Comparison of ENCODE assay signal across 20 cellular contexts in genomic region chr15:69808756-69809155, GRCh38.
DNase-seq lines count a peak whose midpoint lies in the region; ATAC-seq, FAIRE-seq and TF ChIP-seq lines count a peak whose summit lies in the region.
"Had no signal": no experiment of that assay in that cellular context is flagged by ENCODE, and none has a peak within 500 bp of the region (broad histone marks: within the 10 kb centered on the region; RNA-seq: fewer than 3 reads in every experiment).

No MANE protein-coding gene starts in this region.

- H3K27ac ChIP-seq in neural progenitor cell = no peak overlapping the region
- no peak overlapping the region for H3K27ac ChIP-seq in pancreas
- H3K27ac ChIP-seq: RWPE1, SJCRH30 had no signal

- peak overlapping the region; percentile 82 for H3K27ac Mint-ChIP-seq in neural progenitor cell

- no peaks in the 10 kb centered on the region for H3K36me3 Mint-ChIP-seq in neural progenitor cell
- H3K36me3 Mint-ChIP-seq: CD4-positive, alpha-beta memory T cell had no signal

- no peak for TF ChIP-seq CTCF in AG09309 (IDR thresholded peaks at IDR 0.05; ENCODE audit: control insufficient read depth, insufficient read depth, low read depth, low read length, missing control alignments)
- TF ChIP-seq CTCF in neural progenitor cell (IDR thresholded peaks at IDR 0.05) = no peak
- no peak for TF ChIP-seq CTCF in pancreas (IDR thresholded peaks at IDR 0.05)

- H3K4me2 ChIP-seq in neural progenitor cell = no peak overlapping the region

- H3K27me3 Mint-ChIP-seq in neural progenitor cell (ENCODE audit: insufficient read depth, low read depth) = peaks cover 5% of the 10 kb centered on the region

- H3K9me3 Mint-ChIP-seq in neural progenitor cell = no peaks in the 10 kb centered on the region
- H3K9me3 Mint-ChIP-seq: CD4-positive, alpha-beta memory T cell had no signal

- peak; percentile 14 for DNase-seq in AG09309 (ENCODE audit: low read depth)
- peak; percentile 58 for DNase-seq in NCI-H460 (ENCODE audit: extremely low read depth, low read depth)
- DNase-seq in fibroblast of gingiva (ENCODE audit: low read depth) = peak; percentile 68
- no peak for DNase-seq in neural progenitor cell (ENCODE audit: low spot score)
- no peak for DNase-seq in NCI-H226
- DNase-seq in pancreas = no peak
- DNase-seq in NCI-H510A (lab: John Stamatoyannopoulos, UW) = no peak
- DNase-seq in AML-193 (lab: John Stamatoyannopoulos, UW) = no peak
- DNase-seq: CD4-positive, alpha-beta memory T cell; GF-D8; H7; MM.1S; NCI-H2029 treated with DMSO at 0.1 percent for 48 hours; NCI-H526 treated with DMSO at 0.1 percent for 48 hours; NK-92 treated with Interleukin-12 subunit alpha and Interleukin-12 subunit beta, amount 100 ng/mL, for 24 hours; SJCRH30 had no signal

- ATAC-seq in pancreas = no peak
- ATAC-seq: HepG2 had no signal

- H3K9me3 ChIP-seq in neural progenitor cell (ENCODE audit: low read depth) = no peaks in the 10 kb centered on the region
- H3K9me3 ChIP-seq in pancreas = no peaks in the 10 kb centered on the region
- H3K9me3 ChIP-seq: SJCRH30 had no signal

- H3K36me3 ChIP-seq in neural progenitor cell (no peaks in the 10 kb centered on the region), pancreas (no peaks in the 10 kb centered on the region)
- H3K36me3 ChIP-seq: SJCRH30 had no signal

- peaks cover 4% of the 10 kb centered on the region for H3K4me1 ChIP-seq in neural progenitor cell
- no peaks in the 10 kb centered on the region for H3K4me1 ChIP-seq in pancreas

- intact Hi-C loops in pancreas (cut with DNase I) = no loop called here

- peaks cover 19% of the 10 kb centered on the region for H3K4me1 Mint-ChIP-seq in neural progenitor cell

- FAIRE-seq in pancreas (lab: Jason Lieb, UNC) = no peak
- FAIRE-seq: A204.1, D721Med, HepG2 had no signal

- WGBS in pancreas, 2 donors = 81% methylated on average over 4 of the region's 4 CpGs

- H3K79me2 ChIP-seq in neural progenitor cell (ENCODE audit: low read depth) = no peaks in the 10 kb centered on the region

- H3K9ac ChIP-seq in neural progenitor cell = no peak overlapping the region

- H4K20me1 ChIP-seq in neural progenitor cell (ENCODE audit: low read depth) = no peaks in the 10 kb centered on the region

- H3K4me3 Mint-ChIP-seq in neural progenitor cell = no peak overlapping the region
- H3K4me3 Mint-ChIP-seq: CD4-positive, alpha-beta memory T cell had no signal

- H3K27me3 ChIP-seq in neural progenitor cell (no peaks in the 10 kb centered on the region), pancreas (no peaks in the 10 kb centered on the region)

- H3F3A ChIP-seq in neural progenitor cell (ENCODE audit: low read depth) = no peaks in the 10 kb centered on the region

- H3K4me3 ChIP-seq in AG09309 (ENCODE audit: control insufficient read depth, low read depth, low read length) (no peak overlapping the region), neural progenitor cell (no peak overlapping the region), pancreas (no peak overlapping the region)
- H3K4me3 ChIP-seq: SJCRH30 had no signal

- H2AFZ ChIP-seq in neural progenitor cell (replicated peaks) = no peak overlapping the region

Comparison
In these comparisons a context has a peak if more than half of its experiments do, and no peak if none do; other contexts are left out.
1. DNase-seq: peak in AG09309 (single experiment), NCI-H460 (single experiment) and fibroblast of gingiva (single experiment); none in neural progenitor cell (single experiment), NCI-H226 (single experiment), pancreas (0 of 6), NCI-H510A (single experiment) and AML-193 (0 of 2).